Comparison of ENCODE assay signal across 1 cellular context in the genomic region with DNA sequence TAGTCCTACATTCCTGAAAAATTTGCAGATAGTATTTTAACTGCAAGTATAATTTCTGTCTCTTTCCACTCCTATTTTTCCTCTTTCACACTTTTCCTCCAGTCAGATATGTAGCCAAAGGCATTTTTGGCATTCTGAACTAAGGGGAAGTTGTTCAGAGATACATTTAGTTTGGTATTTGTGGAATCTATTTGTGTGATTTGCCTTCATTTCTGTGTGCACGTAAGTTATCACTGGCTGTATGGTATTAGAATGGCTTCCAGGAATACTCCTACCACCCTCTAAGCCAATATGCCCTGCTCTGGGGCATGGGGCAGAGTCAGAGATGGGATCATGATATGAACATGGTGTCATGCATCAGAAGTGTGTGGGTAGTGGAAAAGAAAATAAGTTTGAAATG.
TF ChIP-seq lines count a peak whose summit lies in the region.

No MANE protein-coding gene starts in this region.

TF ChIP-seq in IMR-90, 13 proteins besides CTCF, POLR2A, EP300 and RAD21 (continued from another document):
- TF ChIP-seq, protein P1, sequence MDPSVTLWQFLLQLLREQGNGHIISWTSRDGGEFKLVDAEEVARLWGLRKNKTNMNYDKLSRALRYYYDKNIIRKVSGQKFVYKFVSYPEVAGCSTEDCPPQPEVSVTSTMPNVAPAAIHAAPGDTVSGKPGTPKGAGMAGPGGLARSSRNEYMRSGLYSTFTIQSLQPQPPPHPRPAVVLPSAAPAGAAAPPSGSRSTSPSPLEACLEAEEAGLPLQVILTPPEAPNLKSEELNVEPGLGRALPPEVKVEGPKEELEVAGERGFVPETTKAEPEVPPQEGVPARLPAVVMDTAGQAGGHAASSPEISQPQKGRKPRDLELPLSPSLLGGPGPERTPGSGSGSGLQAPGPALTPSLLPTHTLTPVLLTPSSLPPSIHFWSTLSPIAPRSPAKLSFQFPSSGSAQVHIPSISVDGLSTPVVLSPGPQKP (IDR thresholded peaks at IDR 0.05; ENCODE audit: borderline replicate concordance, low read depth, low read length): no peak
